In the genomic region with DNA sequence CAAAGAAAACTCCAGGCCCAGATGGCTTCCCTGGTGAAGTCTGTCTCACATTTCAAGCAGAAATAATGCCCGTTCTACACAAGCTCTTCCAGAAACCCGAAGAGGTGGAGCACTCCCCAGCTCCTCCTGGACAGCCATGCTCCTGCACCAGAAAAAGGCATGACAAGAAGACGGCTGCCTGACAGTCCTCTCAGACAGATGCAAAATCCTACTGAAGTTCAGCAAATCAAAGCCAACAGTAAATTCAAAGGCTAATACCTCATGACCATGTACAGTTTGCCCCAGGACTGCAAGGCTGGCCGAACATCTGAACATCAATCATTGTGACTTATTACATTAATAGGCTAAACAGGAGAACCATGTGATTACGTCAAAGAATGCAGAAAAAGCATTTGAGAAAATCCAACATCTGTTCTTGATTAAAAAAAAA, we compare ENCODE assay signal across 16 cellular contexts. TPM values are rescaled to one million over a fixed set of nuclear protein-coding genes. Genes with fewer than 3 reads are reported as not detected.
DNase-seq lines count a peak whose midpoint lies in the region; ATAC-seq, FAIRE-seq and TF ChIP-seq lines count a peak whose summit lies in the region.
"Had no signal": no experiment of that assay in that cellular context is flagged by ENCODE, and none has a peak within 500 bp of the region (broad histone marks: within the 10 kb centered on the region; RNA-seq: fewer than 3 reads in every experiment).

No MANE protein-coding gene starts in this region.

- ATAC-seq in HG02884 (IDR thresholded peaks at IDR 0.05; ENCODE audit: unreplicated experiment) (no peak), HG03159 (IDR thresholded peaks at IDR 0.05; ENCODE audit: unreplicated experiment) (no peak)

- H3K4me3 Mint-ChIP-seq in mesothelial cell of epicardium: peak overlapping the region; percentile 37
- H3K4me3 Mint-ChIP-seq: H9 had no signal

- peak overlapping the region; percentile 88 for H3K27ac Mint-ChIP-seq in mesothelial cell of epicardium

- H3K4me1 Mint-ChIP-seq in mesothelial cell of epicardium: peaks cover 19% of the 10 kb centered on the region

- H3K27me3 Mint-ChIP-seq in mesothelial cell of epicardium (ENCODE audit: low read depth): peaks cover 3% of the 10 kb centered on the region

- no peak for FAIRE-seq in frontal cortex (lab: Jason Lieb, UNC)
- FAIRE-seq: GM19239, RCC 7860 had no signal

- peaks cover 9% of the 10 kb centered on the region for H3K9me3 Mint-ChIP-seq in mesothelial cell of epicardium

- peaks cover 2% of the 10 kb centered on the region for H3K36me3 Mint-ChIP-seq in mesothelial cell of epicardium

- DNase-seq in AG20443 (ENCODE audit: low spot score) (peak; percentile 68), HFF-Myc (ENCODE audit: extremely low read depth, low read depth) (peak; percentile 41), cardiac fibroblast (ENCODE audit: low read depth in 2 of 2) (peak; percentile 25 to 45), mesothelial cell of epicardium (ENCODE audit: low spot score in 2 of 2, unreplicated experiment in 2 of 2) (peak in 1 of 2 experiments; percentile 39), frontal cortex (ENCODE audit: low spot score in 2 of 2) (no peak), LoVo (ENCODE audit: low spot score) (no peak)
- DNase-seq: brain microvascular endothelial cell, COR-L47, erythroblast, H9, NCI-H1105, NCI-H510A treated with DMSO at 0.1 percent for 48 hours had no signal

- TF ChIP-seq CTCF in HFF-Myc (IDR thresholded peaks at IDR 0.05; ENCODE audit: low read depth, low read length, missing control alignments) (no peak), cardiac fibroblast (IDR thresholded peaks at IDR 0.05; ENCODE audit: low read depth, low read length) (no peak), mesothelial cell of epicardium (IDR thresholded peaks at IDR 0.05; ENCODE audit: unreplicated experiment) (no peak)

- H3K4me3 ChIP-seq in HFF-Myc (replicated peaks; ENCODE audit: low read depth, low read length) (no peak overlapping the region), cardiac fibroblast (replicated peaks in 1 of 2; ENCODE audit: low read depth in 2 of 2, low read length in 2 of 2) (no peak overlapping the region)

RNA-seq across cellular contexts. Expression of gene MXD4, which starts 30.8 kb away (rescaled TPM):
- total RNA-seq in mesothelial cell of epicardium (95.2 to 104 TPM (median 99.4 TPM) in 3 replicates), frontal cortex (17.5 TPM)

RNA-seq across cellular contexts. Expression of gene HAUS3, which starts 50.8 kb away (rescaled TPM):
- total RNA-seq in mesothelial cell of epicardium (15.4 to 16.9 TPM (median 16.6 TPM) in 3 replicates), frontal cortex (42.0 TPM)

RNA-seq across cellular contexts. Expression of gene POLN, which starts 50.8 kb away (rescaled TPM):
- 3.7 to 5.8 TPM (median 4.5 TPM) in 3 replicates for total RNA-seq in mesothelial cell of epicardium
- 8.6 TPM for total RNA-seq in frontal cortex

Comparison
In these comparisons a context has a peak if more than half of its experiments do, and no peak if none do; other contexts are left out.
1. DNase-seq: peak in AG20443 (single experiment), HFF-Myc (single experiment) and cardiac fibroblast (2 of 2); none in frontal cortex (0 of 2) and LoVo (single experiment).